In the genomic region with DNA sequence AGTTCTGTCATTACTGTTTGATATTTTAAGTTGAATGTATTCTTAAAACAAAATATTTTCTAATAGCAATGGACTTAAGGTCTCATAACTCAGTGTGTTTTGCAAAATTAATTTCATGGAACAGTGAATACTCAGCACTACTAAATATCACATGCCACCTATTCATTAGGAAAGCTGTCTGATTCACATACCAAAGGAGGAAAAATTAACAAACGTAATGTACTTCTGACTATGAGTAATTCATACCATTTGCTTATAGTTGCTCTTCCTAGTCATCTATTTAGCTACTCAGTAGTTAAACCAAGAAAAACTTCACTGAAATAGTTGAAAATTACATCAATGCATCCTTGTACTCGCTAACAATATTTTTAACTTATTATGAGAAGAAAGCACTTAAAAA, we compare ENCODE assay signal across 34 cellular contexts. TPM values are rescaled to one million over a fixed set of nuclear protein-coding genes. Genes with fewer than 3 reads are reported as not detected.
DNase-seq lines count a peak whose midpoint lies in the region; ATAC-seq, FAIRE-seq and TF ChIP-seq lines count a peak whose summit lies in the region.
"Had no signal": no experiment of that assay in that cellular context is flagged by ENCODE, and none has a peak within 500 bp of the region (broad histone marks: within the 10 kb centered on the region; RNA-seq: fewer than 3 reads in every experiment).

No MANE protein-coding gene starts in this region.

- H3K4me1 Mint-ChIP-seq in activated T-helper 17 cell treated with anti-CD3 and anti-CD28 coated beads, Interleukin-2, amount 50 U/mL, for 72 hours: peaks cover 14% of the 10 kb centered on the region
- H3K4me1 Mint-ChIP-seq in activated naive CD8-positive, alpha-beta T cell treated with anti-CD3 and anti-CD28 coated beads for 36 hours: peaks cover 23% of the 10 kb centered on the region

- no peaks in the 10 kb centered on the region for H3K27me3 Mint-ChIP-seq in activated T-helper 17 cell treated with anti-CD3 and anti-CD28 coated beads, Interleukin-2, amount 50 U/mL, for 72 hours
- H3K27me3 Mint-ChIP-seq in activated naive CD8-positive, alpha-beta T cell treated with anti-CD3 and anti-CD28 coated beads for 36 hours: no peaks in the 10 kb centered on the region
- H3K27me3 Mint-ChIP-seq: dendritic cell treated with granulocyte-macrophage colony-stimulating factor and Interleukin-4, amounts not matched to agents 40 ng/mL and 50 ng/mL, for 4 days; IgD-negative memory B cell had no signal

- DNase-seq in A172 (ENCODE audit: low spot score): peak; percentile 42
- DNase-seq in GM18507 (ENCODE audit: extremely low spot score, insufficient read length, low read depth): no peak
- DNase-seq in foreskin keratinocyte: peak in 1 of 2 donors; percentile 34
- no peak for DNase-seq in activated naive CD8-positive, alpha-beta T cell treated with anti-CD3 and anti-CD28 coated beads for 36 hours
- no peak for DNase-seq in H4 (ENCODE audit: low spot score)
- no peak for DNase-seq in COLO668 (lab: John Stamatoyannopoulos, UW; ENCODE audit: unreplicated experiment)
- DNase-seq in NCI-H2171 treated with DMSO at 0.1 percent for 48 hours (lab: John Stamatoyannopoulos, UW): no peak
- DNase-seq: activated CD4-positive, alpha-beta T cell treated with anti-CD3 and anti-CD28 coated beads for 1 hour; activated CD8-positive, alpha-beta T cell treated with anti-CD3 and anti-CD28 coated beads, Interleukin-2, amount 10 ng/mL, durations not matched to agents 7 days and 5 days; BE2C; central memory CD4-positive, alpha-beta T cell; DMS79 treated with DMSO at 0.1 percent for 48 hours; lower lobe of right lung; NCI-H1105 treated with DMSO at 0.1 percent for 48 hours; NCI-H2029 treated with DMSO at 0.1 percent for 48 hours; NCI-H345; NCI-H748 treated with DMSO at 0.1 percent for 48 hours; ovary; retina; small intestine; stimulated activated CD8-positive, alpha-beta memory T cell treated with anti-CD3 and anti-CD28 coated beads, Interleukin-4, amount 100 ng/mL, for 48 hours; stomach; T-helper 2 cell; thyroid gland had no signal

- no peaks in the 10 kb centered on the region for H3K9me3 Mint-ChIP-seq in activated T-helper 17 cell treated with anti-CD3 and anti-CD28 coated beads, Interleukin-2, amount 50 U/mL, for 72 hours
- H3K9me3 Mint-ChIP-seq in activated naive CD8-positive, alpha-beta T cell treated with anti-CD3 and anti-CD28 coated beads for 36 hours: no peaks in the 10 kb centered on the region
- H3K9me3 Mint-ChIP-seq: activated naive CD4-positive, alpha-beta T cell treated with anti-CD3 and anti-CD28 coated beads, Interleukin-2, amount 50 U/mL, for 72 hours; dendritic cell treated with granulocyte-macrophage colony-stimulating factor and Interleukin-4, amounts not matched to agents 40 ng/mL and 50 ng/mL, for 4 days; IgD-negative memory B cell had no signal

- ATAC-seq in activated T-helper 17 cell treated with anti-CD3 and anti-CD28 coated beads, Interleukin-2, amount 50 U/mL, for 72 hours (replicated peaks): peak; percentile 46
- ATAC-seq in foreskin keratinocyte: peak; percentile 18
- ATAC-seq: activated CD8-positive, alpha-beta T cell treated with anti-CD3 and anti-CD28 coated beads, Interleukin-2, amount 10 ng/mL, durations not matched to agents 7 days and 5 days; GM23338; lower lobe of right lung had no signal

- no peak for TF ChIP-seq CTCF in foreskin keratinocyte (conservative IDR thresholded peaks at IDR 0.05)

- H3K27ac ChIP-seq in foreskin keratinocyte: no peak overlapping the region
- H3K27ac ChIP-seq: ascending aorta, lower lobe of right lung, ovary, SK-N-MC, stomach, thyroid gland had no signal

- H3K27ac Mint-ChIP-seq in activated T-helper 17 cell treated with anti-CD3 and anti-CD28 coated beads, Interleukin-2, amount 50 U/mL, for 72 hours: no peak overlapping the region
- no peak overlapping the region for H3K27ac Mint-ChIP-seq in activated naive CD8-positive, alpha-beta T cell treated with anti-CD3 and anti-CD28 coated beads for 36 hours
- H3K27ac Mint-ChIP-seq: activated CD8-positive, alpha-beta T cell treated with anti-CD3 and anti-CD28 coated beads, Interleukin-2, amount 10 ng/mL, durations not matched to agents 7 days and 5 days; activated naive CD4-positive, alpha-beta T cell treated with anti-CD3 and anti-CD28 coated beads, Interleukin-2, amount 50 U/mL, for 72 hours; dendritic cell treated with granulocyte-macrophage colony-stimulating factor and Interleukin-4, amounts not matched to agents 40 ng/mL and 50 ng/mL, for 4 days; GM23338; IgD-negative memory B cell; nephron had no signal

- peak; percentile 24 for FAIRE-seq in GM18507 (lab: Jason Lieb, UNC)
- FAIRE-seq: A204.1, keratinocyte, small intestine had no signal

- H3K36me3 Mint-ChIP-seq in activated T-helper 17 cell treated with anti-CD3 and anti-CD28 coated beads, Interleukin-2, amount 50 U/mL, for 72 hours (ENCODE audit: low read depth): peaks cover 91% of the 10 kb centered on the region
- peaks cover 41% of the 10 kb centered on the region for H3K36me3 Mint-ChIP-seq in activated naive CD8-positive, alpha-beta T cell treated with anti-CD3 and anti-CD28 coated beads for 36 hours

- no peaks in the 10 kb centered on the region for H3K27me3 ChIP-seq in foreskin keratinocyte
- H3K27me3 ChIP-seq: ascending aorta, BE2C, ovary, stomach, thyroid gland had no signal

- peaks cover 4% of the 10 kb centered on the region for H3K4me1 ChIP-seq in foreskin keratinocyte
- H3K4me1 ChIP-seq: ascending aorta, BE2C had no signal

- no peak overlapping the region for H3K4me3 Mint-ChIP-seq in activated T-helper 17 cell treated with anti-CD3 and anti-CD28 coated beads, Interleukin-2, amount 50 U/mL, for 72 hours
- no peak overlapping the region for H3K4me3 Mint-ChIP-seq in activated naive CD8-positive, alpha-beta T cell treated with anti-CD3 and anti-CD28 coated beads for 36 hours
- H3K4me3 Mint-ChIP-seq: activated CD8-positive, alpha-beta T cell treated with anti-CD3 and anti-CD28 coated beads, Interleukin-2, amount 10 ng/mL, durations not matched to agents 7 days and 5 days; dendritic cell treated with granulocyte-macrophage colony-stimulating factor and Interleukin-4, amounts not matched to agents 40 ng/mL and 50 ng/mL, for 4 days; GM23338; IgD-negative memory B cell; nephron had no signal

RNA-seq across cellular contexts. Expression of gene TP53BP2, which starts 35.2 kb away (rescaled TPM):
- 40.3 and 50.6 TPM in 2 replicates for total RNA-seq in A172 (2014; rRNA removed; shearing (Covaris generic))
- 10 to 100 TPM; 37.4 to 38.4 TPM for total RNA-seq in activated T-helper 17 cell treated with anti-CD3 and anti-CD28 coated beads, Interleukin-2, amount 50 U/mL, for 72 hours
- total RNA-seq in foreskin keratinocyte: 16.8 TPM in 2 replicates
- 4.2 and 5.6 TPM in 2 replicates for polyA plus RNA-seq in foreskin keratinocyte
- 10 to 100 TPM; 34.7 to 35.2 TPM for total RNA-seq in activated naive CD8-positive, alpha-beta T cell treated with anti-CD3 and anti-CD28 coated beads for 36 hours
- total RNA-seq in H4 (2014; rRNA removed; shearing (Covaris generic)): 22.1 and 38.5 TPM in 2 replicates
